1 cellular context compared by ENCODE assay signal in the genomic region with DNA sequence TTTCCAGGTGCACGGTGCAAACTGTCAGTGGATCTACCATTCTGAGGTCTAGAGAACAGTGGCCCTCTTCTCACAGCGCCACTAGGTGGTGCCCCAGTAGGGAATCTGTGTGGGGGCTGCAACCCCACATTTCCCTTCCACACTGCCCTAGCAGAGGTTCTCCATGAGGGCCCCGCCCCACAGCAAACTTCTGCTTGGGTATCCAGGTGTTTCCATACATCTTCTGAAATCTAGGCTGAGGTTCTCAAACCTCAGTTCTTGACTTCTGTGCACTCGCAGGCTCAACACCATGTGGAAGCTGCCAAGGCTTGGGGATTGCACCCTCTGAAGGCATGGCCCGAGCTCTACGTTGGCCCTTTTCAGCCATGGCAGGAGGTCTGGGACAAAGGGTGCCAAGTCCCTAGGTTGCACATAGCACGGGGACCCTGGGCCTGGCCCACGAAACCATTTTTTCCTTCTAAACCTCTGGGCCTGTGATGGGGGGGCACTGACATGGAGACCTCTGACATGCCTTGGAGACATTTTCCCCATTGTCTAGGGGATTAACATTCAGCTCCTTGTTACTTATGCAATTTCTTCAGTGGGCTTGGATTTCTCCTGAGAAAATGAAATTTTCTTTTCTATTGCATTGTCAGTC.
TF ChIP-seq lines count a peak whose summit lies in the region.

No MANE protein-coding gene starts in this region.

TF ChIP-seq in K562, 482 proteins besides CTCF, POLR2A, EP300 and RAD21 (continued from another document):
- TF ChIP-seq, protein P1, sequence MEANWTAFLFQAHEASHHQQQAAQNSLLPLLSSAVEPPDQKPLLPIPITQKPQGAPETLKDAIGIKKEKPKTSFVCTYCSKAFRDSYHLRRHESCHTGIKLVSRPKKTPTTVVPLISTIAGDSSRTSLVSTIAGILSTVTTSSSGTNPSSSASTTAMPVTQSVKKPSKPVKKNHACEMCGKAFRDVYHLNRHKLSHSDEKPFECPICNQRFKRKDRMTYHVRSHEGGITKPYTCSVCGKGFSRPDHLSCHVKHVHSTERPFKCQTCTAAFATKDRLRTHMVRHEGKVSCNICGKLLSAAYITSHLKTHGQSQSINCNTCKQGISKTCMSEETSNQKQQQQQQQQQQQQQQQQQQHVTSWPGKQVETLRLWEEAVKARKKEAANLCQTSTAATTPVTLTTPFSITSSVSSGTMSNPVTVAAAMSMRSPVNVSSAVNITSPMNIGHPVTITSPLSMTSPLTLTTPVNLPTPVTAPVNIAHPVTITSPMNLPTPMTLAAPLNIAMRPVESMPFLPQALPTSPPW (CRISPR knock-in tag; IDR thresholded peaks at IDR 0.05), result no peak
- TF ChIP-seq ATF7 (IDR thresholded peaks at IDR 0.05), result no peak
- no peak for TF ChIP-seq ZNF184 (CRISPR knock-in tag; IDR thresholded peaks at IDR 0.05)
- TF ChIP-seq, protein P2, sequence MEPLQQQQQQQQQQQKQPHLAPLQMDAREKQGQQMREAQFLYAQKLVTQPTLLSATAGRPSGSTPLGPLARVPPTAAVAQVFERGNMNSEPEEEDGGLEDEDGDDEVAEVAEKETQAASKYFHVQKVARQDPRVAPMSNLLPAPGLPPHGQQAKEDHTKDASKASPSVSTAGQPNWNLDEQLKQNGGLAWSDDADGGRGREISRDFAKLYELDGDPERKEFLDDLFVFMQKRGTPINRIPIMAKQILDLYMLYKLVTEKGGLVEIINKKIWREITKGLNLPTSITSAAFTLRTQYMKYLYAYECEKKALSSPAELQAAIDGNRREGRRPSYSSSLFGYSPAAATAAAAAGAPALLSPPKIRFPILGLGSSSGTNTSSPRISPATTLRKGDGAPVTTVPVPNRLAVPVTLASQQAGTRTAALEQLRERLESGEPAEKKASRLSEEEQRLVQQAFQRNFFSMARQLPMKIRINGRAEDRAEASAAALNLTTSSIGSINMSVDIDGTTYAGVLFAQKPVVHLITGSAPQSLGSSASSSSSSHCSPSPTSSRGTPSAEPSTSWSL (CRISPR knock-in tag; IDR thresholded peaks at IDR 0.05; ENCODE audit: borderline replicate concordance), result no peak
- TF ChIP-seq TGIF2 (CRISPR knock-in tag; IDR thresholded peaks at IDR 0.05), result no peak
- TF ChIP-seq TOE1 (IDR thresholded peaks at IDR 0.05; ENCODE audit: borderline replicate concordance), result no peak
- no peak for TF ChIP-seq TOE1 (CRISPR knock-in tag; IDR thresholded peaks at IDR 0.05; ENCODE audit: borderline replicate concordance, low read depth)
- no peak for TF ChIP-seq ZNF282 (CRISPR knock-in tag; IDR thresholded peaks at IDR 0.05)
- TF ChIP-seq KLF13 (tag; IDR thresholded peaks at IDR 0.05; ENCODE audit: borderline replicate concordance, low read depth), result no peak
- TF ChIP-seq ZFP36 (IDR thresholded peaks at IDR 0.05; ENCODE audit: low read depth, low read length, partially characterized antibody), result peak; percentile 50
- TF ChIP-seq ZKSCAN1 (IDR thresholded peaks at IDR 0.05; ENCODE audit: low read depth, low read length), result no peak
- TF ChIP-seq ZNF384 (IDR thresholded peaks at IDR 0.05; ENCODE audit: low read depth, low read length), result no peak
- TF ChIP-seq, protein P3, sequence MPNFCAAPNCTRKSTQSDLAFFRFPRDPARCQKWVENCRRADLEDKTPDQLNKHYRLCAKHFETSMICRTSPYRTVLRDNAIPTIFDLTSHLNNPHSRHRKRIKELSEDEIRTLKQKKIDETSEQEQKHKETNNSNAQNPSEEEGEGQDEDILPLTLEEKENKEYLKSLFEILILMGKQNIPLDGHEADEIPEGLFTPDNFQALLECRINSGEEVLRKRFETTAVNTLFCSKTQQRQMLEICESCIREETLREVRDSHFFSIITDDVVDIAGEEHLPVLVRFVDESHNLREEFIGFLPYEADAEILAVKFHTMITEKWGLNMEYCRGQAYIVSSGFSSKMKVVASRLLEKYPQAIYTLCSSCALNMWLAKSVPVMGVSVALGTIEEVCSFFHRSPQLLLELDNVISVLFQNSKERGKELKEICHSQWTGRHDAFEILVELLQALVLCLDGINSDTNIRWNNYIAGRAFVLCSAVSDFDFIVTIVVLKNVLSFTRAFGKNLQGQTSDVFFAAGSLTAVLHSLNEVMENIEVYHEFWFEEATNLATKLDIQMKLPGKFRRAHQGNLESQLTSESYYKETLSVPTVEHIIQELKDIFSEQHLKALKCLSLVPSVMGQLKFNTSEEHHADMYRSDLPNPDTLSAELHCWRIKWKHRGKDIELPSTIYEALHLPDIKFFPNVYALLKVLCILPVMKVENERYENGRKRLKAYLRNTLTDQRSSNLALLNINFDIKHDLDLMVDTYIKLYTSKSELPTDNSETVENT (CRISPR knock-in tag; IDR thresholded peaks at IDR 0.05), result no peak
- no peak for TF ChIP-seq CAMTA2 (CRISPR knock-in tag; conservative IDR thresholded peaks at IDR 0.05)
- no peak for TF ChIP-seq MAZ (CRISPR knock-in tag; conservative IDR thresholded peaks at IDR 0.05 in 1 of 2, IDR thresholded peaks at IDR 0.05 in 1 of 2)
- TF ChIP-seq BACH1 (tag; IDR thresholded peaks at IDR 0.05), result no peak
- no peak for TF ChIP-seq ARID2 (IDR thresholded peaks at IDR 0.05)
- TF ChIP-seq RAD51 (IDR thresholded peaks at IDR 0.05; ENCODE audit: borderline replicate concordance, low read depth), result no peak
- TF ChIP-seq, protein P4, sequence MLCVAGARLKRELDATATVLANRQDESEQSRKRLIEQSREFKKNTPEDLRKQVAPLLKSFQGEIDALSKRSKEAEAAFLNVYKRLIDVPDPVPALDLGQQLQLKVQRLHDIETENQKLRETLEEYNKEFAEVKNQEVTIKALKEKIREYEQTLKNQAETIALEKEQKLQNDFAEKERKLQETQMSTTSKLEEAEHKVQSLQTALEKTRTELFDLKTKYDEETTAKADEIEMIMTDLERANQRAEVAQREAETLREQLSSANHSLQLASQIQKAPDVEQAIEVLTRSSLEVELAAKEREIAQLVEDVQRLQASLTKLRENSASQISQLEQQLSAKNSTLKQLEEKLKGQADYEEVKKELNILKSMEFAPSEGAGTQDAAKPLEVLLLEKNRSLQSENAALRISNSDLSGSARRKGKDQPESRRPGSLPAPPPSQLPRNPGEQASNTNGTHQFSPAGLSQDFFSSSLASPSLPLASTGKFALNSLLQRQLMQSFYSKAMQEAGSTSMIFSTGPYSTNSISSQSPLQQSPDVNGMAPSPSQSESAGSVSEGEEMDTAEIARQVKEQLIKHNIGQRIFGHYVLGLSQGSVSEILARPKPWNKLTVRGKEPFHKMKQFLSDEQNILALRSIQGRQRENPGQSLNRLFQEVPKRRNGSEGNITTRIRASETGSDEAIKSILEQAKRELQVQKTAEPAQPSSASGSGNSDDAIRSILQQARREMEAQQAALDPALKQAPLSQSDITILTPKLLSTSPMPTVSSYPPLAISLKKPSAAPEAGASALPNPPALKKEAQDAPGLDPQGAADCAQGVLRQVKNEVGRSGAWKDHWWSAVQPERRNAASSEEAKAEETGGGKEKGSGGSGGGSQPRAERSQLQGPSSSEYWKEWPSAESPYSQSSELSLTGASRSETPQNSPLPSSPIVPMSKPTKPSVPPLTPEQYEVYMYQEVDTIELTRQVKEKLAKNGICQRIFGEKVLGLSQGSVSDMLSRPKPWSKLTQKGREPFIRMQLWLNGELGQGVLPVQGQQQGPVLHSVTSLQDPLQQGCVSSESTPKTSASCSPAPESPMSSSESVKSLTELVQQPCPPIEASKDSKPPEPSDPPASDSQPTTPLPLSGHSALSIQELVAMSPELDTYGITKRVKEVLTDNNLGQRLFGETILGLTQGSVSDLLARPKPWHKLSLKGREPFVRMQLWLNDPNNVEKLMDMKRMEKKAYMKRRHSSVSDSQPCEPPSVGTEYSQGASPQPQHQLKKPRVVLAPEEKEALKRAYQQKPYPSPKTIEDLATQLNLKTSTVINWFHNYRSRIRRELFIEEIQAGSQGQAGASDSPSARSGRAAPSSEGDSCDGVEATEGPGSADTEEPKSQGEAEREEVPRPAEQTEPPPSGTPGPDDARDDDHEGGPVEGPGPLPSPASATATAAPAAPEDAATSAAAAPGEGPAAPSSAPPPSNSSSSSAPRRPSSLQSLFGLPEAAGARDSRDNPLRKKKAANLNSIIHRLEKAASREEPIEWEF (CRISPR knock-in tag; IDR thresholded peaks at IDR 0.05), result no peak
- TF ChIP-seq CBFB (CRISPR knock-in tag; IDR thresholded peaks at IDR 0.05), result no peak
- no peak for TF ChIP-seq CBX5 (IDR thresholded peaks at IDR 0.05; ENCODE audit: borderline replicate concordance, low read depth)
- TF ChIP-seq, protein P5, sequence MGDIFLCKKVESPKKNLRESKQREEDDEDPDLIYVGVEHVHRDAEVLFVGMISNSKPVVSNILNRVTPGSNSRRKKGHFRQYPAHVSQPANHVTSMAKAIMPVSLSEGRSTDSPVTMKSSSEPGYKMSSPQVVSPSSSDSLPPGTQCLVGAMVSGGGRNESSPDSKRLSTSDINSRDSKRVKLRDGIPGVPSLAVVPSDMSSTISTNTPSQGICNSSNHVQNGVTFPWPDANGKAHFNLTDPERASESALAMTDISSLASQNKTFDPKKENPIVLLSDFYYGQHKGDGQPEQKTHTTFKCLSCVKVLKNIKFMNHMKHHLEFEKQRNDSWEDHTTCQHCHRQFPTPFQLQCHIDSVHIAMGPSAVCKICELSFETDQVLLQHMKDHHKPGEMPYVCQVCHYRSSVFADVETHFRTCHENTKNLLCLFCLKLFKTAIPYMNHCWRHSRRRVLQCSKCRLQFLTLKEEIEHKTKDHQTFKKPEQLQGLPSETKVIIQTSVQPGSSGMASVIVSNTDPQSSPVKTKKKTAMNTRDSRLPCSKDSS (IDR thresholded peaks at IDR 0.05; ENCODE audit: low read depth, partially characterized antibody), result peak; percentile 68
- TF ChIP-seq RBM34 (IDR thresholded peaks at IDR 0.05; ENCODE audit: borderline replicate concordance, insufficient read depth, low read length), result no peak
- TF ChIP-seq NBN (IDR thresholded peaks at IDR 0.05; ENCODE audit: low read depth), result no peak
- TF ChIP-seq ZBTB1 (CRISPR knock-in tag; IDR thresholded peaks at IDR 0.05; ENCODE audit: borderline replicate concordance, low read depth), result no peak
- TF ChIP-seq FOSL1 (tag; conservative IDR thresholded peaks at IDR 0.05), result no peak
- no peak for TF ChIP-seq GATA2 (CRISPR knock-in tag; IDR thresholded peaks at IDR 0.05)
- no peak for TF ChIP-seq HOXB6 (CRISPR knock-in tag; IDR thresholded peaks at IDR 0.05; ENCODE audit: borderline replicate concordance)
